ENCODE assay signal across 19 cellular contexts in genomic region chr1:190633488-190633887, GRCh38.
DNase-seq lines count a peak whose midpoint lies in the region; ATAC-seq and TF ChIP-seq lines count a peak whose summit lies in the region.
"Had no signal": no experiment of that assay in that cellular context is flagged by ENCODE, and none has a peak within 500 bp of the region (broad histone marks: within the 10 kb centered on the region; RNA-seq: fewer than 3 reads in every experiment).

No MANE protein-coding gene starts in this region.

- no peaks in the 10 kb centered on the region for H3K27me3 ChIP-seq in BE2C
- H3K27me3 ChIP-seq in PC-3 (ENCODE audit: low read length), result peaks cover 3% of the 10 kb centered on the region; the same call in 1 of the 2 replicates
- no peaks in the 10 kb centered on the region for H3K27me3 ChIP-seq in MG63
- H3K27me3 ChIP-seq: esophagus squamous epithelium, heart left ventricle, stomach had no signal

- H3F3A ChIP-seq in PC-3 (ENCODE audit: low read length, unreplicated experiment), result no peaks in the 10 kb centered on the region

- H3K79me2 ChIP-seq in PC-3 (ENCODE audit: low read length), result no peaks in the 10 kb centered on the region

- no peaks in the 10 kb centered on the region for H3K9me2 ChIP-seq in PC-3 (replicated peaks; ENCODE audit: low read length)

- H3K36me3 ChIP-seq in BE2C, result no peaks in the 10 kb centered on the region
- no peaks in the 10 kb centered on the region for H3K36me3 ChIP-seq in PC-3 (ENCODE audit: low read depth, low read length)
- no peaks in the 10 kb centered on the region for H3K36me3 ChIP-seq in MG63
- H3K36me3 ChIP-seq: esophagus squamous epithelium, heart left ventricle, stomach had no signal

- no peak overlapping the region for H3K4me2 ChIP-seq in PC-3 (ENCODE audit: low read length)
- H3K4me2 ChIP-seq: KMS-11 had no signal

- H3K4me3 ChIP-seq in BE2C (ENCODE audit: low read depth, low read length), result no peak overlapping the region
- H3K4me3 ChIP-seq in PC-3 (ENCODE audit: low read length), result no peak overlapping the region
- no peak overlapping the region for H3K4me3 ChIP-seq in fibroblast of pulmonary artery (replicated peaks; ENCODE audit: low read depth, low read length)
- H3K4me3 ChIP-seq in MG63, result no peak overlapping the region
- H3K4me3 ChIP-seq: esophagus squamous epithelium, heart left ventricle, SK-N-MC, stomach had no signal

- peak; percentile 18 for DNase-seq in BE2C
- DNase-seq in PC-3, result peak; percentile 25
- DNase-seq in fibroblast of pulmonary artery (ENCODE audit: low read depth), result peak; percentile 6
- DNase-seq in DMS79 (lab: John Stamatoyannopoulos, UW), result no peak
- no peak for DNase-seq in MG63
- DNase-seq in NCI-H1694 treated with DMSO at 0.1 percent for 48 hours (lab: John Stamatoyannopoulos, UW), result no peak
- DNase-seq: activated naive CD4-positive, alpha-beta T cell treated with anti-CD3 and anti-CD28 coated beads, Interleukin-2, amount 10 ng/mL, durations not matched to agents 7 days and 5 days; activated T-cell treated with anti-CD3 and anti-CD28 coated beads for 4 hours; esophagus squamous epithelium; heart left ventricle; mesenchymal stem cell; NCI-H345; retina; stomach had no signal

- intact Hi-C loops in PC-3 (cut with micrococcal nuclease), result loop anchor here (10.0 kb wide), 1 partner anchor 321 kb away; no protein-coding TSS in a partner anchor

- no peak overlapping the region for H3K27ac ChIP-seq in PC-3 (ENCODE audit: low read length)
- H3K27ac ChIP-seq: esophagus squamous epithelium, heart left ventricle, KMS-11, SK-N-MC, stomach had no signal

- H2AFZ ChIP-seq in PC-3 (ENCODE audit: low read length), result no peak overlapping the region

- POLR2A ChIA-PET in PC-3 (lab: Charles Lee; ENCODE audit: unreplicated experiment), result no interaction called here

- no peak overlapping the region for H3K9ac ChIP-seq in PC-3 (ENCODE audit: low read length)
- H3K9ac ChIP-seq: KMS-11 had no signal

- H3K9me3 ChIP-seq in BE2C, result no peaks in the 10 kb centered on the region
- no peaks in the 10 kb centered on the region for H3K9me3 ChIP-seq in PC-3 (ENCODE audit: low read length)
- peaks cover 3% of the 10 kb centered on the region for H3K9me3 ChIP-seq in MG63
- H3K9me3 ChIP-seq: esophagus squamous epithelium had no signal

- BruUV-seq in PC-3 (replicated peaks; lab: Mats Ljungman, UMichigan), result no TSS peak

- 0 out of 2 replicates have a peak, but pooled peaks cover under 1% of the 10 kb centered on the region for H3K4me1 ChIP-seq in BE2C
- no peaks in the 10 kb centered on the region for H3K4me1 ChIP-seq in PC-3 (ENCODE audit: insufficient read depth, low read length)
- H3K4me1 ChIP-seq: esophagus squamous epithelium, heart left ventricle, stomach had no signal

- ATAC-seq in PC-3, result peak; percentile 49; the same call in 1 of the 2 replicates
- ATAC-seq in HG02840 (IDR thresholded peaks at IDR 0.05; ENCODE audit: low FRiP score, unreplicated experiment), result no peak
- ATAC-seq: heart left ventricle; natural killer cell treated with Interleukin-12 subunit alpha and Interleukin-12 subunit beta and Interleukin-15 and Interleukin-18, amount 100 ng/mL, for 72 hours had no signal

- TF ChIP-seq CTCF in BE2C (IDR thresholded peaks at IDR 0.05; ENCODE audit: low read depth, low read length) (peak; percentile 57), GM12873 (IDR thresholded peaks at IDR 0.05; ENCODE audit: insufficient read depth, low read depth, low read length, missing control alignments) (peak; percentile 7), PC-3 (conservative IDR thresholded peaks at IDR 0.05; ENCODE audit: low read depth, low read length) (peak; percentile 47; the same call in 1 of the 2 replicates), fibroblast of pulmonary artery (IDR thresholded peaks at IDR 0.05; ENCODE audit: low read length, missing control alignments) (no peak)

- H4K20me1 ChIP-seq in PC-3 (ENCODE audit: low read length), result no peaks in the 10 kb centered on the region

- CTCF ChIA-PET in PC-3 (lab: Charles Lee), result interaction anchor here (0.5 to 0.8 kb wide), 3 partner anchors 303 to 689 kb away, joined by 3 to 5 read pairs (median 4); no protein-coding TSS in a partner anchor

Comparison
In these comparisons a context has a peak if more than half of its experiments do, and no peak if none do; other contexts are left out.
1. DNase-seq: peak in BE2C (single experiment), PC-3 (single experiment) and fibroblast of pulmonary artery (single experiment); none in DMS79 (single experiment), MG63 (single experiment) and NCI-H1694 treated with DMSO at 0.1 percent for 48 hours (single experiment).